8 cellular contexts compared by ENCODE assay signal in genomic region chr12:40137252-40137651, GRCh38. TPM values are rescaled to one million over a fixed set of nuclear protein-coding genes. Genes with fewer than 3 reads are reported as not detected.
DNase-seq lines count a peak whose midpoint lies in the region; ATAC-seq and TF ChIP-seq lines count a peak whose summit lies in the region.

No MANE protein-coding gene starts in this region.

- no peaks in the 10 kb centered on the region for H4K20me1 ChIP-seq in GM23338 (replicated peaks; ENCODE audit: insufficient read depth)

- peak; percentile 54 to 86 for ATAC-seq in activated naive CD4-positive, alpha-beta T cell treated with anti-CD3 and anti-CD28 coated beads, Interleukin-2, amount 50 U/mL, for 72 hours
- ATAC-seq in HG03039 (IDR thresholded peaks at IDR 0.05; ENCODE audit: unreplicated experiment): peak; percentile 84
- peak; percentile 73 for ATAC-seq in stimulated activated naive CD8-positive, alpha-beta T cell treated with anti-CD3 and anti-CD28 coated beads, Interleukin-15, amount 100 ng/mL, for 72 hours
- ATAC-seq in GM23338: no peak

- H3K9me3 ChIP-seq in sigmoid colon: no peaks in the 10 kb centered on the region

- DNase-seq in activated naive CD4-positive, alpha-beta T cell treated with anti-CD3 and anti-CD28 coated beads, Interleukin-2, amount 50 U/mL, for 72 hours (ENCODE audit: low spot score in 2 of 2): no peak
- DNase-seq in activated naive CD4-positive, alpha-beta T cell (lab: John Stamatoyannopoulos, UW): no peak
- DNase-seq in T-helper 2 cell treated with Interferon-gamma antibody and Interleukin-4, amounts not matched to agents 5 μg/mL and 100 μg/mL, for 36 hours (ENCODE audit: low spot score): no peak
- no peak for DNase-seq in stimulated activated naive CD8-positive, alpha-beta T cell treated with anti-CD3 and anti-CD28 coated beads, Interleukin-15, amount 100 ng/mL, for 72 hours
- DNase-seq in stimulated activated CD4-positive, alpha-beta T cell treated with anti-CD3 and anti-CD28 coated beads, Interleukin-4, amount 100 ng/mL, for 4 hours: no peak
- DNase-seq in GM23338 (ENCODE audit: low spot score) (no peak), sigmoid colon (no peak)

- no peak for TF ChIP-seq CTCF in GM23338 (conservative IDR thresholded peaks at IDR 0.05; ENCODE audit: low read depth in 2 of 2)
- no peak for TF ChIP-seq CTCF in sigmoid colon (IDR thresholded peaks at IDR 0.05)

- H3K27me3 Mint-ChIP-seq in T-helper 2 cell treated with Interferon-gamma antibody and Interleukin-4, amounts not matched to agents 5 μg/mL and 100 μg/mL, for 36 hours (ENCODE audit: low read depth): peaks cover 20% of the 10 kb centered on the region
- peaks cover 8% of the 10 kb centered on the region for H3K27me3 Mint-ChIP-seq in stimulated activated naive CD8-positive, alpha-beta T cell treated with anti-CD3 and anti-CD28 coated beads, Interleukin-15, amount 100 ng/mL, for 72 hours
- H3K27me3 Mint-ChIP-seq in GM23338 (ENCODE audit: insufficient read depth, low read depth, poor library complexity): no peaks in the 10 kb centered on the region

- H3K27me3 ChIP-seq in GM23338 (ENCODE audit: insufficient read depth) (no peaks in the 10 kb centered on the region), sigmoid colon (no peaks in the 10 kb centered on the region)

- 17 to 55% methylated on average over 3 of the region's 3 CpGs for WGBS in sigmoid colon, 2 donors

- no peaks in the 10 kb centered on the region for H3K4me1 ChIP-seq in GM23338 (ENCODE audit: insufficient read depth)
- H3K4me1 ChIP-seq in sigmoid colon: no peaks in the 10 kb centered on the region

- H3K36me3 Mint-ChIP-seq in activated naive CD4-positive, alpha-beta T cell treated with anti-CD3 and anti-CD28 coated beads, Interleukin-2, amount 50 U/mL, for 72 hours: no peaks in the 10 kb centered on the region
- peaks cover 3% of the 10 kb centered on the region for H3K36me3 Mint-ChIP-seq in T-helper 2 cell treated with Interferon-gamma antibody and Interleukin-4, amounts not matched to agents 5 μg/mL and 100 μg/mL, for 36 hours (ENCODE audit: low read depth)
- H3K36me3 Mint-ChIP-seq in GM23338 (ENCODE audit: low read depth): no peaks in the 10 kb centered on the region

- TF ChIP-seq EP300 in sigmoid colon (IDR thresholded peaks at IDR 0.05): no peak

- no peak overlapping the region for H3K27ac Mint-ChIP-seq in activated naive CD4-positive, alpha-beta T cell treated with anti-CD3 and anti-CD28 coated beads, Interleukin-2, amount 50 U/mL, for 72 hours
- H3K27ac Mint-ChIP-seq in T-helper 2 cell treated with Interferon-gamma antibody and Interleukin-4, amounts not matched to agents 5 μg/mL and 100 μg/mL, for 36 hours: no peak overlapping the region
- H3K27ac Mint-ChIP-seq in stimulated activated naive CD8-positive, alpha-beta T cell treated with anti-CD3 and anti-CD28 coated beads, Interleukin-15, amount 100 ng/mL, for 72 hours: no peak overlapping the region
- H3K27ac Mint-ChIP-seq in GM23338: no peak overlapping the region

- no peak overlapping the region for H3K27ac ChIP-seq in GM23338 (ENCODE audit: low read depth)
- no peak overlapping the region for H3K27ac ChIP-seq in sigmoid colon

- H3F3A ChIP-seq in GM23338 (replicated peaks; ENCODE audit: low read depth): no peaks in the 10 kb centered on the region

- TF ChIP-seq POLR2A in sigmoid colon (IDR thresholded peaks at IDR 0.05): no peak

- H3K9me3 Mint-ChIP-seq in activated naive CD4-positive, alpha-beta T cell treated with anti-CD3 and anti-CD28 coated beads, Interleukin-2, amount 50 U/mL, for 72 hours: peaks cover 0 to 7% of the 10 kb centered on the region in 2 donors
- H3K9me3 Mint-ChIP-seq in T-helper 2 cell treated with Interferon-gamma antibody and Interleukin-4, amounts not matched to agents 5 μg/mL and 100 μg/mL, for 36 hours: peaks cover 7% of the 10 kb centered on the region
- no peaks in the 10 kb centered on the region for H3K9me3 Mint-ChIP-seq in stimulated activated naive CD8-positive, alpha-beta T cell treated with anti-CD3 and anti-CD28 coated beads, Interleukin-15, amount 100 ng/mL, for 72 hours
- H3K9me3 Mint-ChIP-seq in GM23338: no peaks in the 10 kb centered on the region

- H3K4me2 ChIP-seq in GM23338: no peak overlapping the region

- intact Hi-C loops in sigmoid colon (cut with DNase I): no loop called here

- H3K4me3 ChIP-seq in GM23338 (no peak overlapping the region), sigmoid colon (no peak overlapping the region)

- H2AFZ ChIP-seq in GM23338: no peak overlapping the region

- no peaks in the 10 kb centered on the region for H3K9me2 ChIP-seq in GM23338 (ENCODE audit: insufficient read depth)

- no peaks in the 10 kb centered on the region for H3K36me3 ChIP-seq in GM23338 (ENCODE audit: insufficient read depth)
- H3K36me3 ChIP-seq in sigmoid colon: no peaks in the 10 kb centered on the region

- H3K79me2 ChIP-seq in GM23338 (replicated peaks; ENCODE audit: insufficient read depth): no peaks in the 10 kb centered on the region

- peaks cover 11% of the 10 kb centered on the region for H3K4me1 Mint-ChIP-seq in T-helper 2 cell treated with Interferon-gamma antibody and Interleukin-4, amounts not matched to agents 5 μg/mL and 100 μg/mL, for 36 hours (ENCODE audit: low read depth)
- peaks cover 6% of the 10 kb centered on the region for H3K4me1 Mint-ChIP-seq in stimulated activated naive CD8-positive, alpha-beta T cell treated with anti-CD3 and anti-CD28 coated beads, Interleukin-15, amount 100 ng/mL, for 72 hours
- H3K4me1 Mint-ChIP-seq in GM23338: no peaks in the 10 kb centered on the region

- peak overlapping the region; percentile 32 for H3K4me3 Mint-ChIP-seq in T-helper 2 cell treated with Interferon-gamma antibody and Interleukin-4, amounts not matched to agents 5 μg/mL and 100 μg/mL, for 36 hours
- peak overlapping the region in 1 of 2 donors; percentile 36 for H3K4me3 Mint-ChIP-seq in stimulated activated naive CD8-positive, alpha-beta T cell treated with anti-CD3 and anti-CD28 coated beads, Interleukin-15, amount 100 ng/mL, for 72 hours
- no peak overlapping the region for H3K4me3 Mint-ChIP-seq in GM23338

TF ChIP-seq in GM23338, 12 proteins besides CTCF, POLR2A, EP300 and RAD21 (continues in another document):
- TF ChIP-seq ETS1 (IDR thresholded peaks at IDR 0.05): no peak
- TF ChIP-seq POLR2AphosphoS5 (IDR thresholded peaks at IDR 0.05; ENCODE audit: low read depth): no peak
- no peak for TF ChIP-seq STAT1 (IDR thresholded peaks at IDR 0.05; ENCODE audit: unreplicated experiment)
- TF ChIP-seq ZNF114 (CRISPR knock-in tag; IDR thresholded peaks at IDR 0.05): no peak

RNA-seq across cellular contexts. Expression of gene SLC2A13, which starts 31.4 kb away (rescaled TPM):
- total RNA-seq in activated naive CD4-positive, alpha-beta T cell treated with anti-CD3 and anti-CD28 coated beads, Interleukin-2, amount 50 U/mL, for 72 hours: 1 to 10 TPM; 2.4 to 5.0 TPM
- total RNA-seq in GM23338 (2014; rRNA removed; shearing (Covaris generic)): 20.6 and 22.7 TPM in 2 replicates
- polyA plus RNA-seq in GM23338 (2016; fragmentation: Nextera tagmentation; extraction: Ambion mirVana) (5.2 and 6.8 TPM in 2 replicates), sigmoid colon (1 to 10 TPM; 1.8 to 5.6 (median 2.8) TPM)
- 10 to 100 TPM; 20.2 to 32.3 (median 29.7) TPM for total RNA-seq in sigmoid colon
